In genomic region chr7:98057157-98057556, GRCh38 we compare ENCODE assay signal across 24 cellular contexts.
"Had no signal": no experiment of that assay in that cellular context is flagged by ENCODE, and none has a peak within 500 bp of the region (broad histone marks: within the 10 kb centered on the region; RNA-seq: fewer than 3 reads in every experiment).

No MANE protein-coding gene starts in this region.

- ATAC-seq: activated CD4-positive, alpha-beta T cell treated with anti-CD3 and anti-CD28 coated beads for 36 hours; activated CD8-positive, alpha-beta T cell treated with anti-CD3 and anti-CD28 coated beads for 36 hours; activated naive CD4-positive, alpha-beta T cell treated with anti-CD3 and anti-CD28 coated beads, Interleukin-2, amount 50 U/mL, for 72 hours; activated T-cell treated with anti-CD3 and anti-CD28 coated beads, Interleukin-2, amount 50 U/mL, for 72 hours; T-cell had no signal

- H3K27ac ChIP-seq: cardiac muscle cell, KMS-11, SK-N-MC had no signal

- H3K4me1 Mint-ChIP-seq: activated CD4-positive, alpha-beta T cell treated with anti-CD3 and anti-CD28 coated beads for 36 hours; brain; T-cell had no signal

- H3K27me3 ChIP-seq: cardiac muscle cell, MG63 had no signal

- H3K9me3 Mint-ChIP-seq: activated CD8-positive, alpha-beta T cell treated with anti-CD3 and anti-CD28 coated beads for 36 hours; activated naive CD4-positive, alpha-beta T cell treated with anti-CD3 and anti-CD28 coated beads, Interleukin-2, amount 50 U/mL, for 72 hours; activated T-cell treated with anti-CD3 and anti-CD28 coated beads, Interleukin-2, amount 50 U/mL, for 72 hours; T-cell had no signal

- H3K36me3 Mint-ChIP-seq: activated naive CD4-positive, alpha-beta T cell treated with anti-CD3 and anti-CD28 coated beads, Interleukin-2, amount 50 U/mL, for 72 hours; brain; T-cell had no signal

- DNase-seq: activated CD4-positive, alpha-beta T cell treated with anti-CD3 and anti-CD28 coated beads for 36 hours; activated CD4-positive, CD25-positive, alpha-beta regulatory T cell; activated CD8-positive, alpha-beta memory T cell treated with anti-CD3 and anti-CD28 coated beads, Interleukin-2, amount 50 U/mL, for 4 hours; activated CD8-positive, alpha-beta T cell treated with anti-CD3 and anti-CD28 coated beads for 36 hours; activated T-cell treated with anti-CD3 and anti-CD28 coated beads, Interleukin-2, amount 50 U/mL, for 72 hours; amygdala; MG63; NCI-H1105 treated with DMSO at 0.1 percent for 48 hours; NCI-H1436 treated with DMSO at 0.1 percent for 48 hours; NCI-H187; NCI-H2081; NCI-H510A treated with DMSO at 0.1 percent for 48 hours; NCI-H69; T-cell; T-helper 2 cell; T1000 had no signal

- H3K9ac ChIP-seq: KMS-11 had no signal

- H3K4me2 ChIP-seq: KMS-11 had no signal

- H3K9me3 ChIP-seq: MG63 had no signal

- H3K36me3 ChIP-seq: cardiac muscle cell, MG63 had no signal

- H3K27ac Mint-ChIP-seq: activated CD4-positive, alpha-beta T cell treated with anti-CD3 and anti-CD28 coated beads for 36 hours; activated CD8-positive, alpha-beta T cell treated with anti-CD3 and anti-CD28 coated beads for 36 hours; activated naive CD4-positive, alpha-beta T cell treated with anti-CD3 and anti-CD28 coated beads, Interleukin-2, amount 50 U/mL, for 72 hours; activated T-cell treated with anti-CD3 and anti-CD28 coated beads, Interleukin-2, amount 50 U/mL, for 72 hours; brain; T-cell had no signal

- H3K4me3 Mint-ChIP-seq: activated CD4-positive, alpha-beta T cell treated with anti-CD3 and anti-CD28 coated beads for 36 hours; activated CD8-positive, alpha-beta T cell treated with anti-CD3 and anti-CD28 coated beads for 36 hours; activated T-cell treated with anti-CD3 and anti-CD28 coated beads, Interleukin-2, amount 50 U/mL, for 72 hours; brain; T-cell had no signal

- H3K4me3 ChIP-seq: cardiac muscle cell, MG63, SK-N-MC had no signal

- FAIRE-seq: astrocyte, RCC 7860, TTC549 had no signal
